In the genomic region with DNA sequence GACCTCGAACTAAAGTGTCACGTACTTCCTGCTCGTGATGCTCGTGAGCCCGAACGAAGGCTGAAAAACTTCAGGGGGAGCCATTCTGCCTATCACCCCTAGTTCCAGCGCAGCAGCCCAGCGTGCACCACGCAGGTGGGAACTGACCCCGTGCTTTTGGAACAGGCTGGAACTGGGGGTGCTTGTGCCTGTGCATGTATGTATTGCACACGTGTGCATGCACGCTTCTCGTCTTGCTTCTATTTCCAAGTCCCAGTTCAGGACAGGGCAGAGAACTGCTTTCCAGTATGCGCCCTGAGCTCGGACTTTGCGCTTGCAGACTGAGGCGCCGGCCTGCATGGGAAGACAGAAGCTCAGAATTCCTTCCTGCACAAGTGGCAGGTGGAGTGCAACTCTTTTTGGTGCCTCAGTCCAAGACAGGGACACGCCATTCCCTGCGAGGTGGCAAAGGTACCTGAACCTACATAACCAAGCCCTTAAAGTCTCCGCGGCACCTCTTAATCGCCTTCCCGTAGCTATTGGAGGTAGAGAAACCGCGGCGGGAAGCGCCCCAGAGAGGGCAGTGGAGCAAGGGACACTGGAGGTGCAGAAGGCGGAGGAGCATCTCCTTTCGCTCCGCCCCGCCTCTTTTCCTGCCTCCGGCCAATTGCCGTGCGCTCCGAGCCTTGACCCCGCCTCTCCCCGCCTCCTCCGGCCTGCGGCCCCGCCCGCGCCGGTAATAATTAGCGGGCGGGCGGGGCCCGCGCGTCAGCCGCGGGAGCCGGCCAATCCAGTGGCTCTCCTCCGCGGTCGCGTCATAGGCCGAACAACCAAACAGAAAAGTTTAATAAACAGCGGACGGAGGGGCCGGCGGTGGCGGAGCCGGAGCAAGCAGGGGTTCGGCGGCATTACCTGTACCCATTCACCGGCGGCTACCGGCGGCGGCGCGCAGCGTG, we compare ENCODE assay signal across 8 cellular contexts. TPM values are rescaled to one million over a fixed set of nuclear protein-coding genes. Genes with fewer than 3 reads are reported as not detected.
DNase-seq lines count a peak whose midpoint lies in the region; ATAC-seq and TF ChIP-seq lines count a peak whose summit lies in the region.

A gene (plus strand): TSS at position 826 of the 935 bp plus-strand sequence. CDS start 60,669 bp downstream, outside the sequence.

- intact Hi-C loops in mammary epithelial cell (cut with micrococcal nuclease): loop anchor here (1.0 kb wide), 1 partner anchor 26 kb away; no protein-coding TSS in a partner anchor

- H3K4me3 ChIP-seq in AG04450 (ENCODE audit: low read depth, low read length) (peak within 1 kb of the TSS; percentile 70), WERI-Rb-1 (ENCODE audit: low read depth, low read length) (peak within 1 kb of the TSS; percentile 89), mammary epithelial cell (replicated peaks in 1 of 3; ENCODE audit: insufficient read depth in 1 of 3, low read depth in 2 of 3, low read length in 3 of 3) (peak within 1 kb of the TSS; percentile 72 to 95 (median 74)), smooth muscle cell (peak within 1 kb of the TSS; percentile 77)

- H3K9ac ChIP-seq in mammary epithelial cell (ENCODE audit: insufficient read depth, low read length) (peak within 1 kb of the TSS; percentile 90), smooth muscle cell (ENCODE audit: low read depth) (peak within 1 kb of the TSS; percentile 84)

- H3K27me3 ChIP-seq in AG04450 (ENCODE audit: control insufficient read depth, insufficient read depth, low read length): peaks cover 15% of the 10 kb centered on the region
- H3K27me3 ChIP-seq in WERI-Rb-1 (ENCODE audit: insufficient read depth, low read depth, severe bottlenecking): no peaks in the 10 kb centered on the region
- H3K27me3 ChIP-seq in mammary epithelial cell (ENCODE audit: insufficient read depth, low read length): no peaks in the 10 kb centered on the region
- peaks cover 8% of the 10 kb centered on the region for H3K27me3 ChIP-seq in smooth muscle cell (ENCODE audit: low read depth)

- no peaks in the 10 kb centered on the region; the same call in 1 of the 2 replicates for H3K9me3 ChIP-seq in AG04450 (ENCODE audit: control insufficient read depth, insufficient read depth, low read length)
- H3K9me3 ChIP-seq in WERI-Rb-1 (ENCODE audit: severe bottlenecking): no peaks in the 10 kb centered on the region
- no peaks in the 10 kb centered on the region for H3K9me3 ChIP-seq in mammary epithelial cell (replicated peaks; ENCODE audit: insufficient read depth, low read length)
- H3K9me3 ChIP-seq in smooth muscle cell (replicated peaks; ENCODE audit: low read depth): no peaks in the 10 kb centered on the region

- TF ChIP-seq CTCF in AG04450 (IDR thresholded peaks at IDR 0.05; ENCODE audit: low read depth, low read length) (0 out of 2 replicates have a peak, but pooled peaks have one; percentile 10), WERI-Rb-1 (IDR thresholded peaks at IDR 0.05; ENCODE audit: low read depth, low read length) (no peak), mammary epithelial cell (conservative IDR thresholded peaks at IDR 0.05 in 1 of 2, IDR thresholded peaks at IDR 0.05 in 1 of 2; ENCODE audit: extremely low read depth in 1 of 2, insufficient read depth in 1 of 2, low read depth in 1 of 2, low read length in 2 of 2) (no peak), smooth muscle cell (IDR thresholded peaks at IDR 0.05; ENCODE audit: borderline replicate concordance, insufficient read depth, poor library complexity, severe bottlenecking) (no peak)

- 1% methylated on average over 35 of the region's 74 CpGs for WGBS in mammary epithelial cell (ENCODE audit: low coverage, missing lambda C conversion rate)
- 2% methylated on average over 43 of the region's 74 CpGs for WGBS in smooth muscle cell (ENCODE audit: low lambda C conversion rate)

- no peaks in the 10 kb centered on the region for H3F3A ChIP-seq in smooth muscle cell (ENCODE audit: low read depth)

- BruUV-seq in mammary epithelial cell (replicated peaks; lab: Mats Ljungman, UMichigan): TSS peak; percentile 62

- H3K79me2 ChIP-seq in mammary epithelial cell (ENCODE audit: insufficient read depth, low read length): peaks cover 39% of the 10 kb centered on the region
- H3K79me2 ChIP-seq in smooth muscle cell (ENCODE audit: low read depth): peaks cover 34% of the 10 kb centered on the region

- no peaks in the 10 kb centered on the region for H3K36me3 ChIP-seq in WERI-Rb-1
- no peaks in the 10 kb centered on the region for H3K36me3 ChIP-seq in mammary epithelial cell (ENCODE audit: insufficient read depth, low read length)
- no peaks in the 10 kb centered on the region for H3K36me3 ChIP-seq in smooth muscle cell (ENCODE audit: low read depth)

- POLR2A ChIA-PET in AG04450 (lab: Yijun Ruan, JAX): interaction anchor here (1.1 kb wide), 1 partner anchor 93 kb away, joined by 4 read pairs; no protein-coding TSS in a partner anchor

- H3K27ac ChIP-seq in AG04450 (ENCODE audit: low read depth, low read length) (peak within 1 kb of the TSS; percentile 82), WERI-Rb-1 (peak within 1 kb of the TSS; percentile 93), mammary epithelial cell (ENCODE audit: insufficient read depth, low read depth, low read length) (peak within 1 kb of the TSS; percentile 82), smooth muscle cell (ENCODE audit: low read depth) (peak within 1 kb of the TSS; percentile 84)

- in situ Hi-C loops in mammary epithelial cell (cut with MboI; ENCODE audit: low sequenced_read_pairs in 2 of 2): no loop called here

- no peaks in the 10 kb centered on the region for H4K20me1 ChIP-seq in mammary epithelial cell (ENCODE audit: insufficient read depth, low read length)
- peaks cover 39% of the 10 kb centered on the region for H4K20me1 ChIP-seq in smooth muscle cell (ENCODE audit: low read depth)

- H3K4me2 ChIP-seq in mammary epithelial cell (ENCODE audit: insufficient read depth, low read depth, low read length) (peak within 1 kb of the TSS; percentile 95), smooth muscle cell (peak within 1 kb of the TSS; percentile 96)

- DNase-seq in AG04450 (ENCODE audit: low read depth, low spot score) (peak; percentile 72), NCI-H2227 (lab: John Stamatoyannopoulos, UW; ENCODE audit: unreplicated experiment) (peak; percentile 95), WERI-Rb-1 (peak; percentile 96), mammary epithelial cell (peak; percentile 95), iPS-NIHi11 (ENCODE audit: low spot score) (peak; percentile 92), smooth muscle cell (lab: John Stamatoyannopoulos, UW; ENCODE audit: unreplicated experiment) (peak; percentile 84)

- peak; percentile 81 for ATAC-seq in GM18873 (IDR thresholded peaks at IDR 0.05; ENCODE audit: low FRiP score, unreplicated experiment)
- peak; percentile 79 for ATAC-seq in HG03139 (IDR thresholded peaks at IDR 0.05; ENCODE audit: unreplicated experiment)

- H3K4me1 ChIP-seq in mammary epithelial cell (ENCODE audit: insufficient read depth, low read length): peaks cover 11% of the 10 kb centered on the region
- H3K4me1 ChIP-seq in smooth muscle cell (ENCODE audit: low read depth): peaks cover 20% of the 10 kb centered on the region

- CTCF ChIA-PET in AG04450 (lab: Charles Lee) (no interaction called here), mammary epithelial cell (lab: Charles Lee; ENCODE audit: low non-redundant PET) (interaction anchor here (0.6 kb wide), 1 partner anchor 291 kb away, joined by 4 read pairs; no protein-coding TSS in a partner anchor)

- dilution Hi-C loops in mammary epithelial cell (cut with HindIII; ENCODE audit: low sequenced_read_pairs): no loop called here

- H2AFZ ChIP-seq in mammary epithelial cell (ENCODE audit: low read depth, low read length) (peak within 1 kb of the TSS; percentile 95), smooth muscle cell (ENCODE audit: low read depth) (peak within 1 kb of the TSS; percentile 96)

RNA-seq across cellular contexts. Expression of the gene that starts here (rescaled TPM):
- polyA plus RNA-seq in AG04450 (2011; rRNA removed) (132 and 166 TPM in 2 replicates), mammary epithelial cell (71.8 TPM), smooth muscle cell (78.4 and 81.9 TPM in 2 replicates)
- polyA minus RNA-seq in AG04450 (2011; rRNA and poly(A)+ RNA removed): 71.1 and 102 TPM in 2 replicates
- total RNA-seq in mammary epithelial cell (100 to 1,000 TPM in 1 of 2 donors, 10 to 100 TPM in 1; 52.7 to 102 TPM), smooth muscle cell (144 and 165 TPM in 2 replicates)
- 6.9 TPM for polyA minus RNA-seq in mammary epithelial cell

Comparison
In these comparisons a context has a peak if more than half of its experiments do, and no peak if none do; other contexts are left out.
1. Peak in every context shown above with its lines: DNase-seq, ATAC-seq, H3K4me3 ChIP-seq and H3K27ac ChIP-seq.